In genomic region chr12:51171884-51172514, GRCh38 we compare ENCODE assay signal across 8 cellular contexts. TPM values are rescaled to one million over a fixed set of nuclear protein-coding genes. Genes with fewer than 3 reads are reported as not detected.
DNase-seq lines count a peak whose midpoint lies in the region; ATAC-seq, FAIRE-seq and TF ChIP-seq lines count a peak whose summit lies in the region.

No MANE protein-coding gene starts in this region.

- peak overlapping the region; percentile 99 for H3K27ac ChIP-seq in K562 (ENCODE audit: extremely low read depth, low read depth, low read length)
- H3K27ac ChIP-seq in kidney (ENCODE audit: low read depth in 2 of 2, low read length in 2 of 2) = peak overlapping the region; percentile 100
- H3K27ac ChIP-seq in thyroid gland = peak overlapping the region; percentile 96 to 99 (median 97)

- peak overlapping the region; percentile 99 for H2AFZ ChIP-seq in K562 (ENCODE audit: low read depth, low read length)

- DNase-seq in AG09309 (ENCODE audit: low read depth) (no peak), M059J (ENCODE audit: low read depth) (peak; percentile 39), K562 (ENCODE audit: extremely low read depth in 1 of 4, low spot score in 3 of 4) (peak in 1 of 4 experiments; percentile 54), kidney (no peak), thyroid gland (peak; percentile 10 to 27), NCI-H345 treated with DMSO at 0.1 percent for 48 hours (lab: John Stamatoyannopoulos, UW; ENCODE audit: unreplicated experiment) (no peak)

- intact Hi-C loops in K562 (cut with micrococcal nuclease) = loop anchor here (2.0 kb wide), 1 partner anchor 75 kb away; no protein-coding TSS in a partner anchor
- intact Hi-C loops in kidney (cut with DNase I) = no loop called here
- intact Hi-C loops in thyroid gland (cut with DNase I) = loop anchor here (10.0 kb wide), 1 partner anchor 87 kb away; the partner anchor contains the start of gene CSRNP2

- TF ChIP-seq CTCF in AG09309 (IDR thresholded peaks at IDR 0.05; ENCODE audit: control insufficient read depth, insufficient read depth, low read depth, low read length, missing control alignments) (no peak), K562 (IDR thresholded peaks at IDR 0.05 in 2 of 3, conservative IDR thresholded peaks at IDR 0.05 in 1 of 3; ENCODE audit: insufficient read depth in 2 of 3, low read depth in 1 of 3, low read length in 3 of 3) (no peak), kidney (IDR thresholded peaks at IDR 0.05; ENCODE audit: borderline replicate concordance, extremely low read depth, insufficient read depth) (no peak), thyroid gland (IDR thresholded peaks at IDR 0.05) (no peak)

- H3K4me2 ChIP-seq in K562 (ENCODE audit: insufficient read depth, low read length) = peak overlapping the region; percentile 97

- H3K9ac ChIP-seq in K562 (ENCODE audit: insufficient read depth in 1 of 2, low read depth in 2 of 2, low read length in 2 of 2) (peak overlapping the region; percentile 92 to 97), kidney (ENCODE audit: low read length in 2 of 2) (peak overlapping the region; percentile 92 to 93)

- CTCF ChIA-PET in K562 (lab: Yijun Ruan, JAX; ENCODE audit: low intra/inter-chr PET ratio) = no interaction called here

- no peaks in the 10 kb centered on the region for H4K20me1 ChIP-seq in K562 (replicated peaks; ENCODE audit: control insufficient read depth, insufficient read depth, low read length)

- H3K79me2 ChIP-seq in K562 (ENCODE audit: control insufficient read depth, insufficient read depth, low read length) = peaks cover 50% of the 10 kb centered on the region

- peaks cover 3 to 9% of the 10 kb centered on the region in 2 experiments; a peak in 3 of 5 replicates for H3K4me1 ChIP-seq in K562 (replicated peaks in 1 of 2; ENCODE audit: control insufficient read depth in 2 of 2, insufficient read depth in 2 of 2, low read length in 2 of 2)
- H3K4me1 ChIP-seq in kidney (ENCODE audit: control insufficient read depth in 1 of 2, insufficient read depth in 1 of 2, low read depth in 1 of 2, low read length in 2 of 2) = peaks cover 7 to 12% of the 10 kb centered on the region in 2 donors
- peaks cover 13 to 23% of the 10 kb centered on the region in 2 donors for H3K4me1 ChIP-seq in thyroid gland

- no peak for TF ChIP-seq POLR2A in K562 (conservative IDR thresholded peaks at IDR 0.05)
- no peak for TF ChIP-seq POLR2A in thyroid gland (IDR thresholded peaks at IDR 0.05)

- H3K27me3 ChIP-seq in K562 (ENCODE audit: control insufficient read depth in 2 of 2, insufficient read depth in 2 of 2, low read length in 2 of 2) (no peaks in the 10 kb centered on the region), thyroid gland (no peaks in the 10 kb centered on the region)

- BruUV-seq in K562 (replicated peaks; lab: Mats Ljungman, UMichigan) = TSS peak; percentile 70

- no peak for TF ChIP-seq RAD21 in K562 (CRISPR knock-in tag; conservative IDR thresholded peaks at IDR 0.05 in 1 of 2, IDR thresholded peaks at IDR 0.05 in 1 of 2)

- peaks cover 2% of the 10 kb centered on the region; the same call in 2 of the 3 replicates for H3K36me3 ChIP-seq in K562 (ENCODE audit: control insufficient read depth, insufficient read depth, low read length)
- no peaks in the 10 kb centered on the region for H3K36me3 ChIP-seq in kidney (ENCODE audit: control insufficient read depth in 1 of 2, insufficient read depth in 2 of 2, low read length in 2 of 2)
- no peaks in the 10 kb centered on the region for H3K36me3 ChIP-seq in thyroid gland

- H3K9me3 ChIP-seq in K562 (replicated peaks; ENCODE audit: control insufficient read depth, insufficient read depth, low read depth, low read length) (no peaks in the 10 kb centered on the region), kidney (ENCODE audit: control insufficient read depth in 1 of 2, low read length in 2 of 2) (no peaks in the 10 kb centered on the region), thyroid gland (no peaks in the 10 kb centered on the region)

- peak; percentile 1 for ATAC-seq in GM19023 (IDR thresholded peaks at IDR 0.05; ENCODE audit: unreplicated experiment)
- ATAC-seq in K562 = peak; percentile 50
- ATAC-seq in HG03139 (IDR thresholded peaks at IDR 0.05; ENCODE audit: unreplicated experiment) = no peak

- TF ChIP-seq EP300 in K562 (IDR thresholded peaks at IDR 0.05; ENCODE audit: low read length) = no peak

- no peaks in the 10 kb centered on the region for H3K9me1 ChIP-seq in K562 (ENCODE audit: control insufficient read depth, insufficient read depth, low read length)

- H3K4me3 ChIP-seq in AG09309 (ENCODE audit: control insufficient read depth, low read depth, low read length) = peak overlapping the region; percentile 86
- peak overlapping the region; percentile 58 for H3K4me3 ChIP-seq in K562
- H3K4me3 ChIP-seq in kidney (ENCODE audit: low read length in 2 of 2) = peak overlapping the region; percentile 89 to 98
- H3K4me3 ChIP-seq in thyroid gland (replicated peaks in 1 of 3) = peak overlapping the region; percentile 39 to 54 (median 47)

- WGBS in K562 (ENCODE audit: insufficient coverage, low coverage, missing lambda C conversion rate) = 1% methylated on average over 16 of the region's 16 CpGs
- WGBS in thyroid gland, 2 donors = 3 to 4% methylated on average over 13 to 16 of the region's 16 CpGs

- peak; percentile 32 for FAIRE-seq in K562 (lab: Jason Lieb, UNC)
- no peak for FAIRE-seq in kidney (lab: Jason Lieb, UNC)

- in situ Hi-C loops in K562 (cut with MboI) = no loop called here

- POLR2A ChIA-PET in K562 (lab: Yijun Ruan, JAX) = interaction anchor here (0.6 to 1.8 kb wide), 13 partner anchors 9 to 667 kb away, joined by 3 to 8 read pairs (median 4); partner anchors contain the start of genes DAZAP2 and DIP2B

TF ChIP-seq in K562, 482 proteins besides CTCF, POLR2A, EP300 and RAD21 (continues in another document):
- TF ChIP-seq RBBP5 (IDR thresholded peaks at IDR 0.05; ENCODE audit: borderline replicate concordance, insufficient read depth, low read length, poor library complexity, severe bottlenecking) = peak; percentile 65
- no peak for TF ChIP-seq ATF3 (IDR thresholded peaks at IDR 0.05)
- no peak for TF ChIP-seq ATF3 (CRISPR knock-in tag; conservative IDR thresholded peaks at IDR 0.05)
- no peak for TF ChIP-seq ZNF384 (IDR thresholded peaks at IDR 0.05; ENCODE audit: low read depth, low read length)
- no peak for TF ChIP-seq NR4A1 (CRISPR knock-in tag; IDR thresholded peaks at IDR 0.05)
- no peak for TF ChIP-seq NR4A1 (tag; IDR thresholded peaks at IDR 0.05)

RNA-seq across cellular contexts. Expression of gene TFCP2, which starts 0.9 kb away (rescaled TPM):
- total RNA-seq in M059J (2014; rRNA removed; shearing (Covaris generic)) = 4.9 and 6.8 TPM in 2 replicates
- total RNA-seq in K562 (2011; cell fraction: chromatin; rRNA removed; ENCODE audit: low replicate concordance) = 20.7 and 41.6 TPM in 2 replicates
- 12.0 and 14.1 TPM in 2 replicates for total RNA-seq in K562 (2011; cell fraction: nucleolus; rRNA removed)
- 23.2 and 35.4 TPM in 2 replicates for total RNA-seq in K562 (2011; cell fraction: nucleoplasm; rRNA removed)
- total RNA-seq in K562 (2014; rRNA removed) (17.2 and 18.1 TPM in 2 replicates), K562 (2014; rRNA removed; fragmentation: Illumina TruSeq; extraction: Trizol) (17.4 and 21.1 TPM in 2 replicates), K562 (2015; rRNA removed; fragmentation: Illumina TruSeq; extraction: Trizol) (17.2 and 19.3 TPM in 2 replicates), K562 (2021) (26.9 and 29.0 TPM in 2 replicates), kidney (31.2 TPM), thyroid gland (10 to 100 TPM; 14.9 to 22.6 (median 21.3) TPM)
- polyA plus RNA-seq in K562 (2011; rRNA removed) (25.4 and 34.4 TPM in 2 replicates), K562 (2014; fragmentation: Illumina TruSeq; extraction: Trizol) (35.2 and 38.9 TPM in 2 replicates), K562 (2014; fragmentation: Nextera tagmentation; extraction: Ambion mirVana) (10 to 100 TPM in 1 of 2 experiments, 1 to 10 TPM in 1; 8.0 to 17.8 TPM), K562 (2014; rRNA removed) (24.2 and 27.5 TPM in 2 replicates), kidney (ENCODE audit: insufficient read depth, low read depth, low replicate concordance) (15.2 TPM)
- polyA plus RNA-seq in K562 (2011; cell fraction: cytosol; rRNA removed) = 11.5 and 16.8 TPM in 2 replicates
- 12.3 and 14.5 TPM in 2 replicates for polyA plus RNA-seq in K562 (2011; cell fraction: nucleus; rRNA removed)
- 22.6 and 28.0 TPM in 2 replicates for polyA plus RNA-seq in K562 (2012)
- 26.0 and 28.2 TPM in 2 replicates for polyA minus RNA-seq in K562 (2011; rRNA and poly(A)+ RNA removed)
- polyA minus RNA-seq in K562 (2011; cell fraction: cytosol; rRNA and poly(A)+ RNA removed) = 10.6 and 11.7 TPM in 2 replicates
- polyA minus RNA-seq in K562 (2011; cell fraction: nucleus; rRNA and poly(A)+ RNA removed) = 4.8 and 7.7 TPM in 2 replicates

RNA-seq across cellular contexts. Expression of gene POU6F1, which starts 45.9 kb away (rescaled TPM):
- total RNA-seq in M059J (2014; rRNA removed; shearing (Covaris generic)) = 1.4 and 7.8 TPM in 2 replicates
- total RNA-seq in K562 (2011; cell fraction: chromatin; rRNA removed; ENCODE audit: low replicate concordance) = 8.6 and 29.6 TPM in 2 replicates
- total RNA-seq in K562 (2011; cell fraction: nucleolus; rRNA removed) = 5.3 and 7.0 TPM in 2 replicates
- 13.7 and 24.2 TPM in 2 replicates for total RNA-seq in K562 (2011; cell fraction: nucleoplasm; rRNA removed)
- 0.36 and 1.3 TPM in 2 replicates for total RNA-seq in K562 (2014; rRNA removed)
- 1.4 and 2.0 TPM in 2 replicates for total RNA-seq in K562 (2014; rRNA removed; fragmentation: Illumina TruSeq; extraction: Trizol)
- total RNA-seq in K562 (2015; rRNA removed; fragmentation: Illumina TruSeq; extraction: Trizol) = 0.98 and 1.1 TPM in 2 replicates
- 3.3 and 4.0 TPM in 2 replicates for total RNA-seq in K562 (2021)
- 3.0 and 3.4 TPM in 2 replicates for polyA plus RNA-seq in K562 (2011; rRNA removed)
- polyA plus RNA-seq in K562 (2011; cell fraction: cytosol; rRNA removed) = 1.2 and 1.3 TPM in 2 replicates
- polyA plus RNA-seq in K562 (2011; cell fraction: nucleus; rRNA removed) = 7.9 and 10.0 TPM in 2 replicates
- polyA plus RNA-seq in K562 (2012) = 0.89 and 5.9 TPM in 2 replicates
- polyA plus RNA-seq in K562 (2014; fragmentation: Illumina TruSeq; extraction: Trizol) = 1.1 and 1.4 TPM in 2 replicates
- under 1 TPM; 0.14 to 0.25 TPM for polyA plus RNA-seq in K562 (2014; fragmentation: Nextera tagmentation; extraction: Ambion mirVana)
- 0.78 and 1.4 TPM in 2 replicates for polyA plus RNA-seq in K562 (2014; rRNA removed)
- polyA minus RNA-seq in K562 (2011; rRNA and poly(A)+ RNA removed) = 1.5 and 1.6 TPM in 2 replicates
- polyA minus RNA-seq in K562 (2011; cell fraction: cytosol; rRNA and poly(A)+ RNA removed) = 2.1 and 2.3 TPM in 2 replicates
- polyA minus RNA-seq in K562 (2011; cell fraction: nucleus; rRNA and poly(A)+ RNA removed) = 2.3 and 3.6 TPM in 2 replicates
- total RNA-seq in kidney = 20.0 TPM
- 5.2 TPM for polyA plus RNA-seq in kidney (ENCODE audit: insufficient read depth, low read depth, low replicate concordance)
- total RNA-seq in thyroid gland = 10 to 100 TPM; 13.8 to 16.6 (median 14.5) TPM

Comparison
In these comparisons a context has a peak if more than half of its experiments do, and no peak if none do; other contexts are left out.
1. DNase-seq: peak in M059J (single experiment) and thyroid gland (2 of 2); none in AG09309 (single experiment), kidney (single experiment) and NCI-H345 treated with DMSO at 0.1 percent for 48 hours (single experiment).
2. Peak in every context shown above with its lines, with median percentiles within 50 percentile points of each other: H3K4me3 ChIP-seq and H3K27ac ChIP-seq.